In the genomic region with DNA sequence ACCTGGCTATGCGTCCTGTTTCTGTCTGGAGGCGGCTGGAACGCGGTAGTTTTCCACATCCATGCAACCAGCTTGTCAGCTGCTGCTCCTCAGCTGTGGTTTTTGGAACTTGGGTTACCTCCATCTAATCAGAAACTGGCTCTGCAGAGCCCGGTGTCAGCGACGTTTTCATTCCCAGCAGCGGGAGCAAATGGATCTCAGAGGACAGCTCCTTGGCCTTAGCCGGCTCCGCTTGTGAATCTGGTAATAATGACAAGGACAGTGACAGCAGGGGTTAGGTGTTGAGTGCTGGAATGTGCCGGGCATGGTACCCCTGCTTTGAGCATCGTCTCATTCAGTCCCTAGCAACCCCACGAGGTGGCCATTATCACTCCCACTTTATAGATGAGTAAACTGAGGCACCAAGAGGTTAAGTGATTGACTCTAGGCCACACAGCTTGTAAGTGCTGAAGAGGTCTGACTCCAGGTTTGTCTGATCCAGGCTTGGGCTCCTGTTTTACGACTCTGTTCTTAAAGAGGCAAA, we compare ENCODE assay signal across 8 cellular contexts. TPM values are rescaled to one million over a fixed set of nuclear protein-coding genes. Genes with fewer than 3 reads are reported as not detected.
DNase-seq lines count a peak whose midpoint lies in the region; ATAC-seq, FAIRE-seq and TF ChIP-seq lines count a peak whose summit lies in the region.

No MANE protein-coding gene starts in this region.

- intact Hi-C loops in gastrocnemius medialis (cut with DNase I; ENCODE audit: low total_unique reads) = loop anchor here (10.0 kb wide), 1 partner anchor 499 kb away; a partner anchor contains a TSS

- no peaks in the 10 kb centered on the region for H3K36me3 ChIP-seq in RWPE2 (ENCODE audit: low read depth)
- H3K36me3 ChIP-seq in gastrocnemius medialis = no peaks in the 10 kb centered on the region

- FAIRE-seq in GM19239 (lab: Jason Lieb, UNC) = no peak

- H3K9me3 ChIP-seq in RWPE2 (ENCODE audit: severe bottlenecking) (no peaks in the 10 kb centered on the region), gastrocnemius medialis (no peaks in the 10 kb centered on the region)

- H3K4me3 ChIP-seq in GM12875 (ENCODE audit: low read depth, low read length) = peak overlapping the region; percentile 77
- peak overlapping the region; percentile 47 for H3K4me3 ChIP-seq in RWPE2 (ENCODE audit: severe bottlenecking)
- H3K4me3 ChIP-seq in fibroblast of villous mesenchyme (ENCODE audit: low read depth, low read length) = peak overlapping the region; percentile 50
- H3K4me3 ChIP-seq in gastrocnemius medialis = peak overlapping the region; percentile 66 to 72 (median 70)

- TF ChIP-seq CTCF in GM12875 (IDR thresholded peaks at IDR 0.05; ENCODE audit: borderline replicate concordance, insufficient read depth, low read depth, low read length) = no peak
- no peak for TF ChIP-seq CTCF in RWPE2 (IDR thresholded peaks at IDR 0.05; ENCODE audit: poor library complexity, severe bottlenecking)
- TF ChIP-seq CTCF in fibroblast of villous mesenchyme (IDR thresholded peaks at IDR 0.05; ENCODE audit: insufficient read depth, low read depth, low read length) = no peak
- TF ChIP-seq CTCF in gastrocnemius medialis (IDR thresholded peaks at IDR 0.05 in 4 of 5, conservative IDR thresholded peaks at IDR 0.05 in 1 of 5) = no peak

- TF ChIP-seq POLR2A in gastrocnemius medialis (IDR thresholded peaks at IDR 0.05) = no peak

- no peak overlapping the region for H3K27ac ChIP-seq in RWPE2 (ENCODE audit: poor library complexity, severe bottlenecking)
- peak overlapping the region; percentile 50 to 95 (median 91) for H3K27ac ChIP-seq in gastrocnemius medialis

- H3K4me1 ChIP-seq in RWPE2 (ENCODE audit: insufficient read depth, poor library complexity, severe bottlenecking) (no peaks in the 10 kb centered on the region), gastrocnemius medialis (peaks cover 27 to 48% of the 10 kb centered on the region in 2 donors)

- in situ Hi-C loops in gastrocnemius medialis (cut with MboI; ENCODE audit: low sequenced_read_pairs in 4 of 4) = no loop called here

- ATAC-seq in RWPE2 (ENCODE audit: low read depth) (no peak), gastrocnemius medialis (no peak), HG03175 (IDR thresholded peaks at IDR 0.05; ENCODE audit: unreplicated experiment) (no peak)

- peaks cover 5% of the 10 kb centered on the region for H3K27me3 ChIP-seq in RWPE2 (ENCODE audit: insufficient read depth, poor library complexity, severe bottlenecking)
- H3K27me3 ChIP-seq in gastrocnemius medialis = peaks cover 8 to 12% (median 9%) of the 10 kb centered on the region in 3 donors

- DNase-seq in RWPE2 (ENCODE audit: low spot score) (no peak), fibroblast of villous mesenchyme (ENCODE audit: low read depth) (no peak), gastrocnemius medialis (no peak), NCI-H446 treated with DMSO at 0.1 percent for 48 hours (lab: John Stamatoyannopoulos, UW) (no peak), GM19239 (ENCODE audit: insufficient read length, low spot score) (no peak)
- DNase-seq in stimulated activated CD4-positive, alpha-beta T cell treated with anti-CD3 and anti-CD28 coated beads, Interleukin-1b, Interleukin-23, amount 100 ng/mL, for 48 hours = no peak

RNA-seq across cellular contexts. Expression of a gene that starts 1.3 kb away (rescaled TPM):
- 0.97 and 3.0 TPM in 2 replicates for total RNA-seq in fibroblast of villous mesenchyme
- 10 to 100 TPM; 20.4 to 26.9 (median 21.8) TPM for total RNA-seq in gastrocnemius medialis
